In genomic region chr6:28587746-28588075, GRCh38 we compare ENCODE assay signal across 9 cellular contexts.
DNase-seq lines count a peak whose midpoint lies in the region; ATAC-seq, FAIRE-seq and TF ChIP-seq lines count a peak whose summit lies in the region.
"Had no signal": no experiment of that assay in that cellular context is flagged by ENCODE, and none has a peak within 500 bp of the region (broad histone marks: within the 10 kb centered on the region; RNA-seq: fewer than 3 reads in every experiment).

No MANE protein-coding gene starts in this region.

- no peaks in the 10 kb centered on the region for H3K9me3 ChIP-seq in testis

- intact Hi-C loops in testis (cut with DNase I; ENCODE audit: low total_unique reads): no loop called here

- 28 to 31% methylated on average over 8 of the region's 8 CpGs for WGBS in testis, 2 donors

- H3K9me3 Mint-ChIP-seq in activated CD4-positive, alpha-beta T cell treated with anti-CD3 and anti-CD28 coated beads, Interleukin-2, amount 10 ng/mL, durations not matched to agents 7 days and 5 days: peaks cover 2% of the 10 kb centered on the region
- peaks cover 6% of the 10 kb centered on the region for H3K9me3 Mint-ChIP-seq in activated naive CD8-positive, alpha-beta T cell treated with anti-CD3 and anti-CD28 coated beads, Interleukin-2, amount 10 ng/mL, durations not matched to agents 7 days and 5 days

- H3K36me3 ChIP-seq in testis (ENCODE audit: low read depth, missing control alignments): no peaks in the 10 kb centered on the region

- no peak for DNase-seq in activated CD4-positive, alpha-beta T cell treated with anti-CD3 and anti-CD28 coated beads, Interleukin-2, amount 10 ng/mL, durations not matched to agents 7 days and 5 days
- DNase-seq in activated CD4-positive, alpha-beta T cell treated with anti-CD3 and anti-CD28 coated beads for 4 hours: no peak
- DNase-seq in activated naive CD8-positive, alpha-beta T cell treated with anti-CD3 and anti-CD28 coated beads, Interleukin-2, amount 10 ng/mL, durations not matched to agents 7 days and 5 days: no peak
- DNase-seq in inferior parietal cortex (ENCODE audit: extremely low spot score): peak; percentile 47
- DNase-seq in testis: no peak
- no peak for DNase-seq in GM12891 (ENCODE audit: insufficient read length, low spot score)
- no peak for DNase-seq in NCI-H1694 treated with DMSO at 0.1 percent for 48 hours (lab: John Stamatoyannopoulos, UW)

- H3K36me3 Mint-ChIP-seq in activated CD4-positive, alpha-beta T cell treated with anti-CD3 and anti-CD28 coated beads, Interleukin-2, amount 10 ng/mL, durations not matched to agents 7 days and 5 days (ENCODE audit: low read depth): peaks cover 13% of the 10 kb centered on the region
- H3K36me3 Mint-ChIP-seq in activated naive CD8-positive, alpha-beta T cell treated with anti-CD3 and anti-CD28 coated beads, Interleukin-2, amount 10 ng/mL, durations not matched to agents 7 days and 5 days: no peaks in the 10 kb centered on the region

- peak overlapping the region; percentile 39 to 74 for H3K4me3 ChIP-seq in testis
- H3K4me3 ChIP-seq: K562 had no signal

- no peaks in the 10 kb centered on the region for H3K27me3 ChIP-seq in testis

- H3K4me1 Mint-ChIP-seq in activated CD4-positive, alpha-beta T cell treated with anti-CD3 and anti-CD28 coated beads, Interleukin-2, amount 10 ng/mL, durations not matched to agents 7 days and 5 days: peaks cover 39% of the 10 kb centered on the region
- H3K4me1 Mint-ChIP-seq in activated naive CD8-positive, alpha-beta T cell treated with anti-CD3 and anti-CD28 coated beads, Interleukin-2, amount 10 ng/mL, durations not matched to agents 7 days and 5 days: peaks cover 26% of the 10 kb centered on the region

- H3K27ac ChIP-seq in testis: peak overlapping the region; percentile 53 to 82

- TF ChIP-seq POLR2A in testis (IDR thresholded peaks at IDR 0.05) (no peak), GM12891 (IDR thresholded peaks at IDR 0.05; ENCODE audit: low read depth, low read length) (no peak)

- H3K4me1 ChIP-seq in testis: peaks cover 7% of the 10 kb centered on the region

- FAIRE-seq in GM12891 (lab: Jason Lieb, UNC): no peak
- FAIRE-seq: K562 had no signal

- H3K27ac Mint-ChIP-seq in activated CD4-positive, alpha-beta T cell treated with anti-CD3 and anti-CD28 coated beads, Interleukin-2, amount 10 ng/mL, durations not matched to agents 7 days and 5 days: no peak overlapping the region
- no peak overlapping the region for H3K27ac Mint-ChIP-seq in activated naive CD8-positive, alpha-beta T cell treated with anti-CD3 and anti-CD28 coated beads, Interleukin-2, amount 10 ng/mL, durations not matched to agents 7 days and 5 days

- CTCF ChIA-PET in activated CD4-positive, alpha-beta T cell treated with anti-CD3 and anti-CD28 coated beads, Interleukin-2, amount 10 ng/mL, durations not matched to agents 7 days and 5 days (lab: Charles Lee): interaction anchor here (1.1 to 1.6 kb wide), 2 partner anchors 19 to 45 kb away, joined by 3 read pairs; no protein-coding TSS in a partner anchor

- no peak for TF ChIP-seq CTCF in testis (IDR thresholded peaks at IDR 0.05)

- peak overlapping the region; percentile 75 for H3K4me3 Mint-ChIP-seq in activated CD4-positive, alpha-beta T cell treated with anti-CD3 and anti-CD28 coated beads, Interleukin-2, amount 10 ng/mL, durations not matched to agents 7 days and 5 days
- H3K4me3 Mint-ChIP-seq in activated naive CD8-positive, alpha-beta T cell treated with anti-CD3 and anti-CD28 coated beads, Interleukin-2, amount 10 ng/mL, durations not matched to agents 7 days and 5 days: peak overlapping the region; percentile 82

- no peak for ATAC-seq in activated naive CD8-positive, alpha-beta T cell treated with anti-CD3 and anti-CD28 coated beads, Interleukin-2, amount 10 ng/mL, durations not matched to agents 7 days and 5 days (ENCODE audit: low read depth)
- no peak for ATAC-seq in HG03469 (IDR thresholded peaks at IDR 0.05; ENCODE audit: unreplicated experiment)
- ATAC-seq: K562 had no signal

- peaks cover 63% of the 10 kb centered on the region for H3K27me3 Mint-ChIP-seq in activated CD4-positive, alpha-beta T cell treated with anti-CD3 and anti-CD28 coated beads, Interleukin-2, amount 10 ng/mL, durations not matched to agents 7 days and 5 days
- peaks cover 73% of the 10 kb centered on the region for H3K27me3 Mint-ChIP-seq in activated naive CD8-positive, alpha-beta T cell treated with anti-CD3 and anti-CD28 coated beads, Interleukin-2, amount 10 ng/mL, durations not matched to agents 7 days and 5 days

- POLR2A ChIA-PET in activated CD4-positive, alpha-beta T cell treated with anti-CD3 and anti-CD28 coated beads, Interleukin-2, amount 10 ng/mL, durations not matched to agents 7 days and 5 days (lab: Charles Lee): no interaction called here
- POLR2A ChIA-PET in activated naive CD8-positive, alpha-beta T cell treated with anti-CD3 and anti-CD28 coated beads, Interleukin-2, amount 10 ng/mL, durations not matched to agents 7 days and 5 days (lab: Charles Lee): no interaction called here

TF ChIP-seq in GM12891, 5 proteins besides CTCF, POLR2A, EP300 and RAD21:
- TF ChIP-seq SPI1 (IDR thresholded peaks at IDR 0.05; ENCODE audit: low read depth, low read length) (no peak), POLR2AphosphoS5 (IDR thresholded peaks at IDR 0.05; ENCODE audit: low read depth, low read length) (no peak), POU2F2 (IDR thresholded peaks at IDR 0.05; ENCODE audit: low read depth, low read length) (no peak), PAX5 (IDR thresholded peaks at IDR 0.05; ENCODE audit: insufficient read depth, low read length, severe bottlenecking) (no peak), TAF1 (IDR thresholded peaks at IDR 0.05; ENCODE audit: low read depth, low read length) (no peak)
